Comparison of ENCODE assay signal across 1 cellular context in the genomic region with DNA sequence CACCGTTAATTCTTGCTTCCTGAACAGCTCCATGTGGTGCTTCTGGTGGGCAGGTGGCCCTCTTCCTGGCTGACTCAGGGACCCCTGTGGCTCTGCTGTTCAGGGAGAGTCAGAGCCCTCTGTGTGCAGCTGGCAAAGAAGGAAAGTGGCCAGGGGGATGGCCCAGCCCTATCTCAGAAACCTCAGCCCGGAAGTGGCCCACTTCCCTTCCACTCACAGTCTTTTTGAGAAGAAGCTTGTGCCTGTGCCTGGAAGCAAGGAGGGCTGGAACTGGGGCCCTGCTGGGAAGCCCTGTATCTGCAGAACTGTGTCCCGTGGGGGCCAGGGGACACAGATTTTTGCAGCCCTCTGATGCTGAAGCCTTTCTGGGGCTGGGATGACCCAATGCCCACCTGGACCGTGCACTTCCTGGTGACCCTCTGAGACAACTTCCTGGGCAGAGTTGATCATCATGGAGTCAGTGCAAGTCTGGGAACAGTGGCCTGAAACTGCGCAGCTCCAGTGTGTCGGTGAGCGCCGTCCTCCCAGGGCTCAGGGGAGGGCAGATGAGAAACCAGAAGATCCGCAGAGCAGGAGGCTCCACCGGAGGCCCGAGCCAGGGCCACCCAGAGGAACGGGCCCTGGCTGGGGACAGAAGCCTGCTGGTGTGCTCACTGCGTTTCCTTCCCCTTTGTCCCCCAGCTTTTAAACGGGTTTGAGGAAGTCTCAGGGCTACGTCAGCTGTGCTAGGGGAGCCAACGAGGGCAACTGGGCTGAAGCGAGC.
TF ChIP-seq lines count a peak whose summit lies in the region.

No MANE protein-coding gene starts in this region.

TF ChIP-seq in GM23338, 12 proteins besides CTCF, POLR2A, EP300 and RAD21 (continued from another document):
- TF ChIP-seq, protein P1, sequence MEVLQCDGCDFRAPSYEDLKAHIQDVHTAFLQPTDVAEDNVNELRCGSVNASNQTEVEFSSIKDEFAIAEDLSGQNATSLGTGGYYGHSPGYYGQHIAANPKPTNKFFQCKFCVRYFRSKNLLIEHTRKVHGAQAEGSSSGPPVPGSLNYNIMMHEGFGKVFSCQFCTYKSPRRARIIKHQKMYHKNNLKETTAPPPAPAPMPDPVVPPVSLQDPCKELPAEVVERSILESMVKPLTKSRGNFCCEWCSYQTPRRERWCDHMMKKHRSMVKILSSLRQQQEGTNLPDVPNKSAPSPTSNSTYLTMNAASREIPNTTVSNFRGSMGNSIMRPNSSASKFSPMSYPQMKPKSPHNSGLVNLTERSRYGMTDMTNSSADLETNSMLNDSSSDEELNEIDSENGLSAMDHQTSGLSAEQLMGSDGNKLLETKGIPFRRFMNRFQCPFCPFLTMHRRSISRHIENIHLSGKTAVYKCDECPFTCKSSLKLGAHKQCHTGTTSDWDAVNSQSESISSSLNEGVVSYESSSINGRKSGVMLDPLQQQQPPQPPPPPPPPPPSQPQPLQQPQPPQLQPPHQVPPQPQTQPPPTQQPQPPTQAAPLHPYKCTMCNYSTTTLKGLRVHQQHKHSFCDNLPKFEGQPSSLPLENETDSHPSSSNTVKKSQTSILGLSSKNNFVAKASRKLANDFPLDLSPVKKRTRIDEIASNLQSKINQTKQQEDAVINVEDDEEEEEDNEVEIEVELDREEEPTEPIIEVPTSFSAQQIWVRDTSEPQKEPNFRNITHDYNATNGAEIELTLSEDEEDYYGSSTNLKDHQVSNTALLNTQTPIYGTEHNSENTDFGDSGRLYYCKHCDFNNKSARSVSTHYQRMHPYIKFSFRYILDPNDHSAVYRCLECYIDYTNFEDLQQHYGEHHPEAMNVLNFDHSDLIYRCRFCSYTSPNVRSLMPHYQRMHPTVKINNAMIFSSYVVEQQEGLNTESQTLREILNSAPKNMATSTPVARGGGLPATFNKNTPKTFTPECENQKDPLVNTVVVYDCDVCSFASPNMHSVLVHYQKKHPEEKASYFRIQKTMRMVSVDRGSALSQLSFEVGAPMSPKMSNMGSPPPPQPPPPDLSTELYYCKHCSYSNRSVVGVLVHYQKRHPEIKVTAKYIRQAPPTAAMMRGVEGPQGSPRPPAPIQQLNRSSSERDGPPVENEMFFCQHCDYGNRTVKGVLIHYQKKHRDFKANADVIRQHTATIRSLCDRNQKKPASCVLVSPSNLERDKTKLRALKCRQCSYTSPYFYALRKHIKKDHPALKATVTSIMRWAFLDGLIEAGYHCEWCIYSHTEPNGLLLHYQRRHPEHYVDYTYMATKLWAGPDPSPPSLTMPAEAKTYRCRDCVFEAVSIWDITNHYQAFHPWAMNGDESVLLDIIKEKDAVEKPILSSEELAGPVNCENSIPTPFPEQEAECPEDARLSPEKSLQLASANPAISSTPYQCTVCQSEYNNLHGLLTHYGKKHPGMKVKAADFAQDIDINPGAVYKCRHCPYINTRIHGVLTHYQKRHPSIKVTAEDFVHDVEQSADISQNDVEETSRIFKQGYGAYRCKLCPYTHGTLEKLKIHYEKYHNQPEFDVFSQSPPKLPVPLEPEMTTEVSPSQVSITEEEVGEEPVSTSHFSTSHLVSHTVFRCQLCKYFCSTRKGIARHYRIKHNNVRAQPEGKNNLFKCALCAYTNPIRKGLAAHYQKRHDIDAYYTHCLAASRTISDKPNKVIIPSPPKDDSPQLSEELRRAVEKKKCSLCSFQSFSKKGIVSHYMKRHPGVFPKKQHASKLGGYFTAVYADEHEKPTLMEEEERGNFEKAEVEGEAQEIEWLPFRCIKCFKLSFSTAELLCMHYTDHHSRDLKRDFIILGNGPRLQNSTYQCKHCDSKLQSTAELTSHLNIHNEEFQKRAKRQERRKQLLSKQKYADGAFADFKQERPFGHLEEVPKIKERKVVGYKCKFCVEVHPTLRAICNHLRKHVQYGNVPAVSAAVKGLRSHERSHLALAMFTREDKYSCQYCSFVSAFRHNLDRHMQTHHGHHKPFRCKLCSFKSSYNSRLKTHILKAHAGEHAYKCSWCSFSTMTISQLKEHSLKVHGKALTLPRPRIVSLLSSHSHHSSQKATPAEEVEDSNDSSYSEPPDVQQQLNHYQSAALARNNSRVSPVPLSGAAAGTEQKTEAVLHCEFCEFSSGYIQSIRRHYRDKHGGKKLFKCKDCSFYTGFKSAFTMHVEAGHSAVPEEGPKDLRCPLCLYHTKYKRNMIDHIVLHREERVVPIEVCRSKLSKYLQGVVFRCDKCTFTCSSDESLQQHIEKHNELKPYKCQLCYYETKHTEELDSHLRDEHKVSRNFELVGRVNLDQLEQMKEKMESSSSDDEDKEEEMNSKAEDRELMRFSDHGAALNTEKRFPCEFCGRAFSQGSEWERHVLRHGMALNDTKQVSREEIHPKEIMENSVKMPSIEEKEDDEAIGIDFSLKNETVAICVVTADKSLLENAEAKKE (CRISPR knock-in tag; IDR thresholded peaks at IDR 0.05) = no peak
- no peak for TF ChIP-seq POLR2AphosphoS5 (IDR thresholded peaks at IDR 0.05; ENCODE audit: low read depth)
